Comparison of ENCODE assay signal across 20 cellular contexts in genomic region chr9:114559830-114560520, GRCh38. TPM values are rescaled to one million over a fixed set of nuclear protein-coding genes. Genes with fewer than 3 reads are reported as not detected.
DNase-seq lines count a peak whose midpoint lies in the region; ATAC-seq and TF ChIP-seq lines count a peak whose summit lies in the region.
"Had no signal": no experiment of that assay in that cellular context is flagged by ENCODE, and none has a peak within 500 bp of the region (broad histone marks: within the 10 kb centered on the region; RNA-seq: fewer than 3 reads in every experiment).

No MANE protein-coding gene starts in this region.

- no peaks in the 10 kb centered on the region for H4K20me1 ChIP-seq in PC-9 (ENCODE audit: insufficient read depth)

- H3K9me2 ChIP-seq in PC-9 (ENCODE audit: insufficient read depth) = no peaks in the 10 kb centered on the region

- H3K27ac ChIP-seq in suprapubic skin (peak overlapping the region; percentile 8), PC-9 (no peak overlapping the region)
- H3K27ac ChIP-seq: A549, cardiac muscle cell, neural progenitor cell had no signal

- TF ChIP-seq CTCF in suprapubic skin (IDR thresholded peaks at IDR 0.05) (no peak), PC-9 (conservative IDR thresholded peaks at IDR 0.05) (no peak)

- TF ChIP-seq EP300 in suprapubic skin (IDR thresholded peaks at IDR 0.05) = no peak

- no peak for TF ChIP-seq POLR2A in suprapubic skin (IDR thresholded peaks at IDR 0.05)

- no peak overlapping the region for H3K4me2 ChIP-seq in PC-9
- H3K4me2 ChIP-seq: A549, neural progenitor cell had no signal

- peak in 2 of 3 experiments; percentile 42 to 76 for DNase-seq in NCI-H1417 (lab: John Stamatoyannopoulos, UW)
- DNase-seq in NCI-H1417 treated with DMSO at 0.1 percent for 48 hours (lab: John Stamatoyannopoulos, UW) = no peak
- DNase-seq in NOMO-1 treated with dmso at 0.1 percent for 144 hours (lab: John Stamatoyannopoulos, UW; ENCODE audit: unreplicated experiment) = peak; percentile 6
- DNase-seq in left kidney (ENCODE audit: low read depth, low spot score) = peak; percentile 80
- DNase-seq in suprapubic skin (ENCODE audit: low spot score in 2 of 2) = no peak
- DNase-seq in PC-9 = no peak
- no peak for DNase-seq in stimulated activated CD4-positive, alpha-beta T cell treated with anti-CD3 and anti-CD28 coated beads, Interleukin-4, amount 100 ng/mL, for 4 hours
- DNase-seq: activated CD4-positive, alpha-beta T cell treated with anti-CD3 and anti-CD28 coated beads, Interleukin-2, amount 50 U/mL, for 48 hours; activated CD4-positive, CD25-positive, alpha-beta regulatory T cell; aorta; BE2C; cortex of kidney; NCI-H146; NCI-H774; posterior cingulate gyrus; substantia nigra had no signal

- POLR2A ChIA-PET in PC-9 (lab: Charles Lee; ENCODE audit: unreplicated experiment) = interaction anchor here (0.7 kb wide), 1 partner anchor 8 kb away, joined by 8 read pairs; no protein-coding TSS in a partner anchor

- no peaks in the 10 kb centered on the region for H3K79me2 ChIP-seq in PC-9 (ENCODE audit: low read depth)

- no peaks in the 10 kb centered on the region for H3K36me3 ChIP-seq in suprapubic skin
- no peaks in the 10 kb centered on the region for H3K36me3 ChIP-seq in PC-9 (ENCODE audit: low read depth)
- H3K36me3 ChIP-seq: BE2C, cardiac muscle cell, neural progenitor cell had no signal

- H3K4me3 ChIP-seq in suprapubic skin (no peak overlapping the region), PC-9 (no peak overlapping the region)
- H3K4me3 ChIP-seq: A549, cardiac muscle cell, neural progenitor cell had no signal

- ATAC-seq in GM21717 (IDR thresholded peaks at IDR 0.05; ENCODE audit: unreplicated experiment) = no peak
- ATAC-seq: A549 had no signal

- H3F3A ChIP-seq in PC-9 (ENCODE audit: insufficient read depth, low read depth) = peaks cover 15% of the 10 kb centered on the region; the same call in 1 of the 2 replicates

- CTCF ChIA-PET in PC-9 (lab: Charles Lee) = no interaction called here

- intact Hi-C loops in PC-9 (cut with micrococcal nuclease; ENCODE audit: unreplicated experiment) = no loop called here

- BruUV-seq in PC-9 (replicated peaks; lab: Mats Ljungman, UMichigan) = no TSS peak

- WGBS in suprapubic skin = 38% methylated on average over 2 of the region's 2 CpGs

- H3K4me1 ChIP-seq in suprapubic skin (no peaks in the 10 kb centered on the region), PC-9 (replicated peaks; ENCODE audit: insufficient read depth) (peaks cover 16% of the 10 kb centered on the region)
- H3K4me1 ChIP-seq: A549, BE2C had no signal

- H2AFZ ChIP-seq in PC-9 = no peak overlapping the region
- H2AFZ ChIP-seq: neural progenitor cell had no signal

- peaks cover 3% of the 10 kb centered on the region for H3K27me3 ChIP-seq in suprapubic skin
- no peaks in the 10 kb centered on the region for H3K27me3 ChIP-seq in PC-9 (ENCODE audit: insufficient read depth, low read depth)
- H3K27me3 ChIP-seq: cardiac muscle cell, neural progenitor cell had no signal

- no peaks in the 10 kb centered on the region for H3K9me3 ChIP-seq in suprapubic skin
- H3K9me3 ChIP-seq in PC-9 (ENCODE audit: insufficient read depth, low read depth) = no peaks in the 10 kb centered on the region
- H3K9me3 ChIP-seq: A549, BE2C had no signal

RNA-seq across cellular contexts. Expression of gene ATP6V1G1, which starts 27.6 kb away (rescaled TPM):
- total RNA-seq in suprapubic skin (100 to 1,000 TPM; 181 to 234 (median 209) TPM), PC-9 (2021) (81.9 and 90.6 TPM in 2 replicates)

RNA-seq across cellular contexts. Expression of gene TMEM268, which starts 51.1 kb away (rescaled TPM):
- total RNA-seq in suprapubic skin = 10 to 100 TPM in 2 of 4 donors, 1 to 10 TPM in 2; 3.2 to 12.3 (median 7.9) TPM
- total RNA-seq in PC-9 (2021) = 6.6 and 12.1 TPM in 2 replicates

RNA-seq across cellular contexts. Expression of gene WHRN, which starts 54.7 kb away (rescaled TPM):
- total RNA-seq in suprapubic skin = 10 to 100 TPM in 3 of 4 donors, 1 to 10 TPM in 1; 7.7 to 25.9 (median 14.8) TPM
- total RNA-seq in PC-9 (2021) = 19.8 and 21.9 TPM in 2 replicates

Comparison
In these comparisons a context has a peak if more than half of its experiments do, and no peak if none do; other contexts are left out.
1. DNase-seq: peak in NCI-H1417 (2 of 3), NOMO-1 treated with dmso at 0.1 percent for 144 hours (single experiment) and left kidney (single experiment); none in NCI-H1417 treated with DMSO at 0.1 percent for 48 hours (single experiment), suprapubic skin (0 of 2), PC-9 (0 of 2) and stimulated activated CD4-positive, alpha-beta T cell treated with anti-CD3 and anti-CD28 coated beads, Interleukin-4, amount 100 ng/mL, for 4 hours (0 of 2).